ENCODE assay signal across 7 cellular contexts in genomic region chr14:35808076-35808657, GRCh38. TPM values are rescaled to one million over a fixed set of nuclear protein-coding genes. Genes with fewer than 3 reads are reported as not detected.
A peak's percentile ranks its signal among the peaks of the same experiment; 100 is the strongest.
DNase-seq lines count a peak whose midpoint lies in the region; ATAC-seq, FAIRE-seq and TF ChIP-seq lines count a peak whose summit lies in the region.

No MANE protein-coding gene starts in this region.

- H3K4me1 ChIP-seq in body of pancreas (peaks cover 21% of the 10 kb centered on the region), kidney (ENCODE audit: control insufficient read depth in 1 of 2, insufficient read depth in 1 of 2, low read depth in 1 of 2, low read length in 2 of 2) (peaks cover 0 to 6% of the 10 kb centered on the region in 2 donors)

- H3K27ac Mint-ChIP-seq in stimulated activated memory B cell treated with anti-CD40 and anti-IgM and Interleukin-4, amounts not matched to agents 10 μg/mL and 1 μg/mL and 100 μg/mL, for 72 hours: peak overlapping the region; percentile 98

- peak overlapping the region; percentile 66 for H3K4me3 ChIP-seq in GM06990 (replicated peaks; ENCODE audit: low read depth, low read length)
- H3K4me3 ChIP-seq in body of pancreas: peak overlapping the region; percentile 7 to 67
- H3K4me3 ChIP-seq in kidney (ENCODE audit: low read length in 2 of 2): peak overlapping the region; percentile 71 to 85

- peaks cover 5% of the 10 kb centered on the region for H3K36me3 Mint-ChIP-seq in stimulated activated memory B cell treated with anti-CD40 and anti-IgM and Interleukin-4, amounts not matched to agents 10 μg/mL and 1 μg/mL and 100 μg/mL, for 72 hours

- TF ChIP-seq CTCF in GM06990 (IDR thresholded peaks at IDR 0.05; ENCODE audit: insufficient read depth, low read length, poor library complexity, severe bottlenecking) (no peak), body of pancreas (IDR thresholded peaks at IDR 0.05) (no peak), kidney (IDR thresholded peaks at IDR 0.05; ENCODE audit: borderline replicate concordance, extremely low read depth, insufficient read depth) (no peak)

- WGBS in body of pancreas, 2 donors: 0 to 1% methylated on average over 14 of the region's 14 CpGs

- no peaks in the 10 kb centered on the region for H3K9me3 Mint-ChIP-seq in stimulated activated memory B cell treated with anti-CD40 and anti-IgM and Interleukin-4, amounts not matched to agents 10 μg/mL and 1 μg/mL and 100 μg/mL, for 72 hours

- H3K27me3 ChIP-seq in GM06990 (replicated peaks; ENCODE audit: control insufficient read depth, insufficient read depth, low read length): no peaks in the 10 kb centered on the region
- H3K27me3 ChIP-seq in body of pancreas: no peaks in the 10 kb centered on the region

- no peak for FAIRE-seq in kidney (lab: Jason Lieb, UNC)
- no peak for FAIRE-seq in frontal cortex (lab: Jason Lieb, UNC)

- no peak for DNase-seq in GM06990 (ENCODE audit: extremely low read depth, insufficient read length)
- DNase-seq in NCI-H510A (lab: John Stamatoyannopoulos, UW): peak; percentile 45
- peak; percentile 23 to 58 (median 32) for DNase-seq in body of pancreas
- no peak for DNase-seq in kidney
- DNase-seq in NCI-H2107 (lab: John Stamatoyannopoulos, UW): no peak
- no peak for DNase-seq in frontal cortex (ENCODE audit: low spot score in 2 of 2)

- peaks cover 26% of the 10 kb centered on the region for H3K4me1 Mint-ChIP-seq in stimulated activated memory B cell treated with anti-CD40 and anti-IgM and Interleukin-4, amounts not matched to agents 10 μg/mL and 1 μg/mL and 100 μg/mL, for 72 hours

- intact Hi-C loops in body of pancreas (cut with DNase I) (no loop called here), kidney (cut with DNase I) (no loop called here)

- H3K9ac ChIP-seq in kidney (ENCODE audit: low read length in 2 of 2): peak overlapping the region in 1 of 2 donors; percentile 70

- peak overlapping the region; percentile 100 for H3K4me3 Mint-ChIP-seq in stimulated activated memory B cell treated with anti-CD40 and anti-IgM and Interleukin-4, amounts not matched to agents 10 μg/mL and 1 μg/mL and 100 μg/mL, for 72 hours

- no peaks in the 10 kb centered on the region for H3K36me3 ChIP-seq in GM06990 (ENCODE audit: control insufficient read depth, insufficient read depth, low read length)
- H3K36me3 ChIP-seq in body of pancreas (replicated peaks in 1 of 2; ENCODE audit: insufficient read depth in 1 of 2, low read depth in 2 of 2): no peaks in the 10 kb centered on the region
- H3K36me3 ChIP-seq in kidney (ENCODE audit: control insufficient read depth in 1 of 2, insufficient read depth in 2 of 2, low read length in 2 of 2): no peaks in the 10 kb centered on the region

- no peaks in the 10 kb centered on the region for H3K27me3 Mint-ChIP-seq in stimulated activated memory B cell treated with anti-CD40 and anti-IgM and Interleukin-4, amounts not matched to agents 10 μg/mL and 1 μg/mL and 100 μg/mL, for 72 hours

- H3K27ac ChIP-seq in body of pancreas (peak overlapping the region; percentile 85 to 93 (median 90)), kidney (ENCODE audit: low read depth in 2 of 2, low read length in 2 of 2) (peak overlapping the region; percentile 32 to 52)

- no peaks in the 10 kb centered on the region for H3K9me3 ChIP-seq in body of pancreas
- H3K9me3 ChIP-seq in kidney (ENCODE audit: control insufficient read depth in 1 of 2, low read length in 2 of 2): no peaks in the 10 kb centered on the region

- peak; percentile 43 for ATAC-seq in body of pancreas
- ATAC-seq in stimulated activated memory B cell treated with anti-CD40 and anti-IgM and Interleukin-4, amounts not matched to agents 10 μg/mL and 1 μg/mL and 100 μg/mL, for 72 hours: no peak

- TF ChIP-seq POLR2A in body of pancreas (IDR thresholded peaks at IDR 0.05): no peak

RNA-seq across cellular contexts. Expression of gene RALGAPA1, which starts 0.9 kb away (rescaled TPM):
- total RNA-seq in body of pancreas (10 to 100 TPM; 34.9 to 48.8 TPM), kidney (78.7 TPM), frontal cortex (150 TPM)
- polyA plus RNA-seq in kidney (ENCODE audit: insufficient read depth, low read depth, low replicate concordance): 13.3 TPM

RNA-seq across cellular contexts. Expression of gene BRMS1L, which starts 18.0 kb away (rescaled TPM):
- total RNA-seq in body of pancreas (1 to 10 TPM; 4.3 to 5.2 TPM), kidney (7.3 TPM), frontal cortex (17.9 TPM)
- 9.0 TPM for polyA plus RNA-seq in kidney (ENCODE audit: insufficient read depth, low read depth, low replicate concordance)

Comparison
In these comparisons a context has a peak if more than half of its experiments do, and no peak if none do; other contexts are left out.
1. DNase-seq: peak in NCI-H510A (single experiment) and body of pancreas (4 of 4); none in GM06990 (single experiment), kidney (single experiment), NCI-H2107 (single experiment) and frontal cortex (0 of 2).
2. Peak in every context shown above with its lines, with median percentiles within 50 percentile points of each other: H3K4me3 ChIP-seq.